ENCODE assay signal across 33 cellular contexts in genomic region chr7:1339611-1340010, GRCh38.
"Had no signal": no experiment of that assay in that cellular context is flagged by ENCODE, and none has a peak within 500 bp of the region (broad histone marks: within the 10 kb centered on the region; RNA-seq: fewer than 3 reads in every experiment).

No MANE protein-coding gene starts in this region.

- FAIRE-seq: TTC549 had no signal

- H3K4me3 Mint-ChIP-seq: activated CD4-positive, alpha-beta T cell treated with anti-CD3 and anti-CD28 coated beads, Interleukin-2, amount 10 ng/mL, durations not matched to agents 24 days and 14 days; activated CD8-positive, alpha-beta T cell treated with anti-CD3 and anti-CD28 coated beads for 36 hours; activated naive CD8-positive, alpha-beta T cell treated with anti-CD3 and anti-CD28 coated beads for 36 hours; activated T-cell treated with anti-CD3 and anti-CD28 coated beads, Interleukin-2, amount 50 U/mL, for 72 hours; activated T-helper 17 cell treated with anti-CD3 and anti-CD28 coated beads, Interleukin-2, amount 50 U/mL, for 72 hours; T-helper 1 cell treated with Interleukin-12 subunit alpha and Interleukin-12 subunit beta and Interleukin-4 antibody, amounts not matched to agents 30 μg/mL and 1 μg/mL, for 36 hours; T-helper 2 cell treated with Interferon-gamma antibody and Interleukin-4, amounts not matched to agents 5 μg/mL and 100 μg/mL, for 36 hours had no signal

- H3K36me3 Mint-ChIP-seq: activated naive CD8-positive, alpha-beta T cell treated with anti-CD3 and anti-CD28 coated beads for 36 hours had no signal

- H3K36me3 ChIP-seq: cardiac muscle cell, Peyer's patch, SJCRH30 had no signal

- H3K4me2 ChIP-seq: KMS-11 had no signal

- H3K27ac Mint-ChIP-seq: activated CD4-positive, alpha-beta T cell treated with anti-CD3 and anti-CD28 coated beads, Interleukin-2, amount 10 ng/mL, durations not matched to agents 24 days and 14 days; activated CD8-positive, alpha-beta T cell treated with anti-CD3 and anti-CD28 coated beads for 36 hours; activated naive CD8-positive, alpha-beta T cell treated with anti-CD3 and anti-CD28 coated beads for 36 hours; activated T-cell treated with anti-CD3 and anti-CD28 coated beads, Interleukin-2, amount 50 U/mL, for 72 hours; activated T-helper 17 cell treated with anti-CD3 and anti-CD28 coated beads, Interleukin-2, amount 50 U/mL, for 72 hours; T-helper 1 cell treated with Interleukin-12 subunit alpha and Interleukin-12 subunit beta and Interleukin-4 antibody, amounts not matched to agents 30 μg/mL and 1 μg/mL, for 36 hours; T-helper 2 cell treated with Interferon-gamma antibody and Interleukin-4, amounts not matched to agents 5 μg/mL and 100 μg/mL, for 36 hours had no signal

- ATAC-seq: activated CD8-positive, alpha-beta T cell treated with anti-CD3 and anti-CD28 coated beads for 36 hours; activated T-cell treated with anti-CD3 and anti-CD28 coated beads, Interleukin-2, amount 50 U/mL, for 72 hours; activated T-helper 17 cell treated with anti-CD3 and anti-CD28 coated beads, Interleukin-2, amount 50 U/mL, for 72 hours; PC-3 had no signal

- H3K27me3 Mint-ChIP-seq: activated CD4-positive, alpha-beta T cell treated with anti-CD3 and anti-CD28 coated beads, Interleukin-2, amount 10 ng/mL, durations not matched to agents 24 days and 14 days had no signal

- DNase-seq: activated CD4-positive, alpha-beta T cell treated with anti-CD3 and anti-CD28 coated beads, Interleukin-2, amount 10 ng/mL, durations not matched to agents 24 days and 14 days; activated CD4-positive, alpha-beta T cell treated with anti-CD3 and anti-CD28 coated beads, Interleukin-2, amount 50 U/mL, for 4 hours; activated CD8-positive, alpha-beta T cell treated with anti-CD3 and anti-CD28 coated beads for 36 hours; activated effector memory CD4-positive, alpha-beta T cell treated with anti-CD3 and anti-CD28 coated beads, Interleukin-2, amount 50 U/mL, for 16 hours; activated naive CD4-positive, alpha-beta T cell; activated naive CD4-positive, alpha-beta T cell treated with anti-CD3 and anti-CD28 coated beads, Interleukin-2, amount 50 U/mL, for 16 hours; activated naive CD8-positive, alpha-beta T cell treated with anti-CD3 and anti-CD28 coated beads for 36 hours; activated T-cell treated with anti-CD3 and anti-CD28 coated beads, Interleukin-2, amount 50 U/mL, for 1 hour; activated T-cell treated with anti-CD3 and anti-CD28 coated beads, Interleukin-2, amount 50 U/mL, for 72 hours; amniotic stem cell; MM.1S; MV-4-11; NCI-H1092; NCI-H1436 treated with DMSO at 0.1 percent for 48 hours; NCI-H1694 treated with DMSO at 0.1 percent for 48 hours; NCI-H2029; NCI-H2171; NCI-H510A; NCI-H526; NCI-H748 treated with DMSO at 0.1 percent for 48 hours; NK-92 treated with Interleukin-12 subunit alpha and Interleukin-12 subunit beta, amount 100 ng/mL, for 24 hours; PC-3; Peyer's patch; RPMI8226; SHP77; SJCRH30 had no signal

- H3K9me3 ChIP-seq: SJCRH30 had no signal

- H3K4me3 ChIP-seq: cardiac muscle cell, Peyer's patch, SJCRH30, SK-N-MC had no signal

- H3K27ac ChIP-seq: cardiac muscle cell, KMS-11, Peyer's patch, SJCRH30, SK-N-MC had no signal

- H3K9ac ChIP-seq: KMS-11 had no signal

- H3K4me1 ChIP-seq: Peyer's patch, SJCRH30 had no signal

- H3K4me1 Mint-ChIP-seq: activated CD4-positive, alpha-beta T cell treated with anti-CD3 and anti-CD28 coated beads, Interleukin-2, amount 10 ng/mL, durations not matched to agents 24 days and 14 days; activated naive CD8-positive, alpha-beta T cell treated with anti-CD3 and anti-CD28 coated beads for 36 hours; activated T-helper 17 cell treated with anti-CD3 and anti-CD28 coated beads, Interleukin-2, amount 50 U/mL, for 72 hours had no signal

- H3K27me3 ChIP-seq: cardiac muscle cell, Peyer's patch, SJCRH30 had no signal
